In the genomic region with DNA sequence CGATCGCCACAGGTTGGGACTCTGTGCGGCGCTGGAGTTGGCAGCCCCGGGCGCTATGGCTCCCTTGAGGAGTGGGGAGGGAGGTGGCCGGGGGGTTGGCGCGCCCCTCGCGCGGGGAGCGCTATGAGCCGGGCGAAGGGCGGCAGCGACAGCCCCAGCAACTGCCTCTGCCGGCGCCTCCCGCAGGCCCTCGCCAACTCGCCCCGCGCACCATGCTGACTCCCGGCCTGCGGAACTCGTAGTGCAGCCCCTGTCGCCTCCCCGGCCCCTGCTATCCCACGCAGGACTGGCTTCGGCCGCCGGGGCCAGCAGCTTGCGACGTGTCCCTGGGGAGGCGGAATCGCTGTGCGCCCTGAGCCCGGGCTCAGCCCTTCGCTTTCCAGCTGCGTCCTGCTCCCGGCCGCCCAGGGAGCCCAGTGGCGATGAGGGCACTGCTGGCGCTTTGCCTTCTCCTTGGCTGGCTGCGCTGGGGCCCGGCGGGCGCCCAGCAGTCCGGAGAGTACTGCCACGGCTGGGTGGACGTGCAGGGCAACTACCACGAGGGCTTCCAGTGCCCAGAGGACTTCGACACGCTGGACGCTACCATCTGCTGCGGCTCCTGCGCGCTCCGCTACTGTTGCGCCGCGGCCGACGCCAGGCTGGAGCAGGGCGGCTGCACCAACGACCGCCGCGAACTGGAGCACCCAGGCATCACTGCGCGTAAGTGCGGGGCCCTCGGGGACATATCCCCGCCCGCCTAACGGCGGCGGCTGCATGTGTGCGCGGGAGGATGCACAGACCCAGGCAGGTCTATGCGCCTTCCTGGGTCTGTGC, we compare ENCODE assay signal across 8 cellular contexts. TPM values are rescaled to one million over a fixed set of nuclear protein-coding genes. Genes with fewer than 3 reads are reported as not detected.
DNase-seq lines count a peak whose midpoint lies in the region; ATAC-seq and TF ChIP-seq lines count a peak whose summit lies in the region.

No MANE protein-coding gene starts in this region.

- H3K4me1 ChIP-seq in BE2C (peaks cover 6% of the 10 kb centered on the region), heart right ventricle (peaks cover 0 to 36% (median 28%) of the 10 kb centered on the region in 9 donors), psoas muscle (peaks cover 11% of the 10 kb centered on the region)

- ATAC-seq in GM19023 (IDR thresholded peaks at IDR 0.05; ENCODE audit: unreplicated experiment) (peak; percentile 33), HG03342 (IDR thresholded peaks at IDR 0.05; ENCODE audit: unreplicated experiment) (peak; percentile 44), heart right ventricle (peak; percentile 40 to 76 (median 50)), psoas muscle (peak; percentile 36 to 70 (median 56))

- DNase-seq in BE2C = peak; percentile 74
- peak; percentile 66 for DNase-seq in activated CD8-positive, alpha-beta memory T cell treated with anti-CD3 and anti-CD28 coated beads for 24 hours
- peak in 1 of 2 donors; percentile 38 for DNase-seq in heart right ventricle
- DNase-seq in psoas muscle = peak; percentile 24 to 61
- DNase-seq in HCEC 1CT = no peak
- DNase-seq in NCI-H1105 (lab: John Stamatoyannopoulos, UW) = no peak

- H3K27ac ChIP-seq in heart right ventricle = peak overlapping the region in 6 of 10 donors; percentile 1 to 55 (median 35)
- H3K27ac ChIP-seq in psoas muscle = no peak overlapping the region

- 0 to 1% methylated on average over 70 to 82 of the region's 82 CpGs for WGBS in heart right ventricle, 2 donors
- WGBS in psoas muscle, 3 donors = 0 to 1% (median 1%) methylated on average over 67 to 82 of the region's 82 CpGs

- H3K36me3 ChIP-seq in BE2C (no peaks in the 10 kb centered on the region), heart right ventricle (no peaks in the 10 kb centered on the region), psoas muscle (ENCODE audit: insufficient read depth in 1 of 2, low read depth in 1 of 2) (no peaks in the 10 kb centered on the region)

- no peaks in the 10 kb centered on the region for H3K9me3 ChIP-seq in BE2C
- H3K9me3 ChIP-seq in heart right ventricle = no peaks in the 10 kb centered on the region
- no peaks in the 10 kb centered on the region for H3K9me3 ChIP-seq in psoas muscle

- TF ChIP-seq CTCF in BE2C (IDR thresholded peaks at IDR 0.05; ENCODE audit: low read depth, low read length) (peak; percentile 6; the same call in 1 of the 2 replicates), heart right ventricle (IDR thresholded peaks at IDR 0.05) (no peak), psoas muscle (IDR thresholded peaks at IDR 0.05) (no peak)

- intact Hi-C loops in heart right ventricle (cut with DNase I) (loop anchor here in 1 of 10 donors (10.0 kb wide), 1 partner anchor 107 kb away; no protein-coding TSS in a partner anchor), psoas muscle (cut with DNase I) (no loop called here)

- H3K27me3 ChIP-seq in BE2C (no peaks in the 10 kb centered on the region), heart right ventricle (peaks cover 0 to 79% (median 41%) of the 10 kb centered on the region in 7 donors), psoas muscle (ENCODE audit: insufficient read depth in 3 of 3, low read length in 2 of 3) (peaks cover 2 to 59% (median 10%) of the 10 kb centered on the region in 3 donors)

- H3K4me3 ChIP-seq in BE2C (ENCODE audit: low read depth, low read length) = peak overlapping the region; percentile 78
- peak overlapping the region; percentile 14 to 80 (median 58) for H3K4me3 ChIP-seq in heart right ventricle
- H3K4me3 ChIP-seq in psoas muscle = peak overlapping the region; percentile 69

RNA-seq across cellular contexts. Expression of gene SHISA3, which starts 0.6 kb away (rescaled TPM):
- polyA plus RNA-seq in BE2C (2012; ENCODE audit: insufficient read depth, insufficient read length, low read depth) = 3.8 TPM
- 1 to 10 TPM; 1.5 to 8.8 (median 2.8) TPM for total RNA-seq in heart right ventricle
- 10 to 100 TPM; 14.9 to 19.0 TPM for polyA plus RNA-seq in heart right ventricle
- under 1 TPM in 3 of 4 donors, not detected in 1; 0.36 to 0.90 (median 0.54) TPM for total RNA-seq in psoas muscle
- 1 to 10 TPM in 1 of 3 donors, under 1 TPM in 2; 0.35 to 1.5 (median 0.74) TPM for polyA plus RNA-seq in psoas muscle

Comparison
In these comparisons a context has a peak if more than half of its experiments do, and no peak if none do; other contexts are left out.
1. DNase-seq: peak in BE2C (single experiment), activated CD8-positive, alpha-beta memory T cell treated with anti-CD3 and anti-CD28 coated beads for 24 hours (single experiment) and psoas muscle (2 of 2); none in HCEC 1CT (single experiment) and NCI-H1105 (single experiment).
2. Peak in every context shown above with its lines, with median percentiles within 50 percentile points of each other: H3K4me3 ChIP-seq and ATAC-seq.